In the genomic region with DNA sequence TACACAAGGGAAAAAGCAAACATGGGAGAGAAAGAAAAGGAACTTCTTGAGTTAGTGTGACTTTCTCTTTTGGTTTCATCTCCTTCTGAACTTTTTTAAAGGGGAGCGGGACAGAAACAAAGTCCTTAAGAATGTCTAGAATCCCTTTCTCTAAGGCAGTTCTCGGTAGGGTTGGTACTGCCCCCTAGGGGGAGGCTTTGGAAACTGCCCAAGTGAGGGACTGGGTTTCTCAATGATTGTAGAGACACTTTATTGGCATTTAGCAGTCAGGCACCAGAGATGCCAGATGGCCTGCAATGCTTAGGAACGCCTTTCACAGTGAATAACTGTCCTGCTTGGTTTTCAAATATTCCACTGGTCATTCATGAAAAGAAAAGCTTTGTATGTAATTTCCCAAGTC, we compare ENCODE assay signal across 8 cellular contexts.
DNase-seq lines count a peak whose midpoint lies in the region; ATAC-seq, FAIRE-seq and TF ChIP-seq lines count a peak whose summit lies in the region.

No MANE protein-coding gene starts in this region.

- H3K4me3 ChIP-seq in A673 (ENCODE audit: low read depth, low read length, poor library complexity, severe bottlenecking) (no peak overlapping the region), keratinocyte (ENCODE audit: control insufficient read depth in 2 of 3, extremely low read depth in 1 of 3, insufficient read depth in 2 of 3, low read depth in 1 of 3, low read length in 3 of 3) (no peak overlapping the region)

- H3K9me3 ChIP-seq in A673 (ENCODE audit: low read depth, low read length, poor library complexity, severe bottlenecking) (no peaks in the 10 kb centered on the region), keratinocyte (ENCODE audit: control insufficient read depth, low read depth, low read length) (no peaks in the 10 kb centered on the region)

- no peaks in the 10 kb centered on the region for H3K4me1 ChIP-seq in A673 (ENCODE audit: insufficient read depth, low read length, poor library complexity, severe bottlenecking)
- no peaks in the 10 kb centered on the region for H3K4me1 ChIP-seq in keratinocyte (ENCODE audit: control insufficient read depth, extremely low read depth, insufficient read depth, low read length)

- TF ChIP-seq CTCF in A673 (conservative IDR thresholded peaks at IDR 0.05; ENCODE audit: low read depth, low read length) (peak; percentile 67), GM12874 (IDR thresholded peaks at IDR 0.05; ENCODE audit: insufficient read depth, low read depth, low read length) (peak; percentile 58; the same call in 1 of the 2 replicates), keratinocyte (optimal IDR thresholded peaks at IDR 0.05 in 1 of 3, IDR thresholded peaks at IDR 0.05 in 1 of 3, conservative IDR thresholded peaks at IDR 0.05 in 1 of 3; ENCODE audit: extremely low read depth in 1 of 3, insufficient read depth in 2 of 3, low read length in 3 of 3) (peak; percentile 61 to 64 (median 62))

- H3K9me1 ChIP-seq in keratinocyte (ENCODE audit: control insufficient read depth, extremely low read depth, insufficient read depth, low read length), result no peaks in the 10 kb centered on the region

- FAIRE-seq in keratinocyte (lab: Jason Lieb, UNC), result peak; percentile 17

- H3K27ac ChIP-seq in A673 (ENCODE audit: low read depth, low read length, poor library complexity, severe bottlenecking) (no peak overlapping the region), keratinocyte (ENCODE audit: control insufficient read depth, insufficient read depth, low read length) (no peak overlapping the region)

- H3K36me3 ChIP-seq in A673 (ENCODE audit: insufficient read depth, low read length, poor library complexity, severe bottlenecking), result no peaks in the 10 kb centered on the region
- no peaks in the 10 kb centered on the region for H3K36me3 ChIP-seq in keratinocyte (ENCODE audit: control insufficient read depth in 2 of 2, extremely low read depth in 1 of 2, insufficient read depth in 2 of 2, low read length in 2 of 2)

- intact Hi-C loops in A673 (cut with micrococcal nuclease; ENCODE audit: unreplicated experiment), result no loop called here

- no peaks in the 10 kb centered on the region for H4K20me1 ChIP-seq in keratinocyte (ENCODE audit: control insufficient read depth, extremely low read depth, insufficient read depth, low read length)

- H3K9ac ChIP-seq in keratinocyte (ENCODE audit: control insufficient read depth, extremely low read depth, insufficient read depth, low read length), result no peak overlapping the region

- DNase-seq in A673 (ENCODE audit: low spot score) (peak; percentile 65), SK-MEL-5 (ENCODE audit: low read depth, low spot score) (peak; percentile 86), keratinocyte (ENCODE audit: low read depth, low spot score) (no peak), hepatic stellate cell (ENCODE audit: low spot score) (no peak), 8988T (no peak)
- DNase-seq in activated effector memory CD4-positive, alpha-beta T cell treated with Interleukin-2 at 50 U/mL for 16 hours, result no peak

- CTCF ChIA-PET in A673 (lab: Charles Lee), result no interaction called here

- H3K4me2 ChIP-seq in keratinocyte (ENCODE audit: control insufficient read depth, extremely low read depth, insufficient read depth, low read depth, low read length), result no peak overlapping the region

- H3K27me3 ChIP-seq in A673 (replicated peaks; ENCODE audit: insufficient read depth, low read depth, low read length, poor library complexity), result no peaks in the 10 kb centered on the region
- no peaks in the 10 kb centered on the region for H3K27me3 ChIP-seq in keratinocyte (ENCODE audit: control insufficient read depth, extremely low read depth, insufficient read depth, low read length)

- no peaks in the 10 kb centered on the region for H3K79me2 ChIP-seq in keratinocyte (ENCODE audit: control insufficient read depth, insufficient read depth, low read length)

- POLR2A ChIA-PET in A673 (lab: Charles Lee; ENCODE audit: low non-redundant PET), result no interaction called here

- peak; percentile 80 for ATAC-seq in HG03280 (IDR thresholded peaks at IDR 0.05; ENCODE audit: unreplicated experiment)

- in situ Hi-C loops in SK-MEL-5 (cut with HindIII; ENCODE audit: low pct_unique_long_range_greater_than_20kb, low sequenced_read_pairs), result no loop called here

- BruUV-seq in A673 (replicated peaks; lab: Mats Ljungman, UMichigan), result no TSS peak

- dilution Hi-C loops in keratinocyte (cut with MboI; ENCODE audit: extremely low pct_ligation_motif_present, low sequenced_read_pairs), result no loop called here

- no peak overlapping the region for H2AFZ ChIP-seq in keratinocyte (ENCODE audit: control insufficient read depth, low read length)

Comparison
In these comparisons a context has a peak if more than half of its experiments do, and no peak if none do; other contexts are left out.
1. DNase-seq: peak in A673 (single experiment) and SK-MEL-5 (single experiment); none in keratinocyte (single experiment), hepatic stellate cell (single experiment), activated effector memory CD4-positive, alpha-beta T cell treated with Interleukin-2 at 50 U/mL for 16 hours (single experiment) and 8988T (single experiment).
2. Peak in every context shown above with its lines, with median percentiles within 50 percentile points of each other: CTCF ChIP-seq.